Comparison of ENCODE assay signal across 1 cellular context in the genomic region with DNA sequence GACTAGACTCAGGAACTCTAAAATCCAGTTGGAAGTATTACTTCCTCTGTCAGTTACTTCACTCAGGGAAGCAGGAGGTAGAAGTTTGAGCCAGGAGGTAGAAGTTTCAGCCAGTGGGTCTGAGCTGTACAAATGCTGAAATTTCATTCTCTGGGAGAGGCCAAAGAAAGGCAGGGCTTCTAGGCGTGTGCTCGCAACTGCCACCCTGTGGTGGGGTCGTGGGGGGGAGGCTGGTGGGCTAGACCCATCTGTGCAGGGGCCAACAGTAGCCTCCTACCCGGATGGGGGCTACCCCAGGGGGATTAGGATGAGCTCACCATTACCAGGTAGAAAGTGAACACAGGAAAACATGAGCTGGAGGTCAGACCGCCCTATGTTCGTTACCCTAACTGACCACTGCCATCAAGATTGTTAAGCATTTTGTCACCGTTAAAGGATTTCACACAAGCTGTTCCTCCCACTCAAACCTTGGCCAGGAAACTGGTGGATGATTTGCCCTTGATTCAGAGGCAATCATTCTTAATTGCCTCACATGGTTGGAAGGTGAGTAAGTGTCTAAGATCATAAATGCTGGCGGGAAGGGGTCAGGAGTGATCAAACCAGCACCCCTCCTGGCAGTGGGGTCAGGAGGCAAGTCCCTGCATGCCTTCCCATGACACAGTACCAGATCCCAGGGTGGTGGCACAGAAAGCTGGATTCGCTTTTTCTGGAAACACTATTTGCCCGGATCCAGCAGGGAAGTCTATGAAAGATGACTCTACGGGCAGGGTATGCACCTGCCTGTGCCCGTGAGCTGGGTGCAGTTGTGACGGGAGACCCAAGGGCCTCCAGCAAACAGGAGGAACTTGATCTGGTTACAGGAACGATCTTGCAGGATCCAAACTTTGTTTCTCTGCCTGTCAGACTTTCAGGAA.
TF ChIP-seq lines count a peak whose summit lies in the region.

No MANE protein-coding gene starts in this region.

TF ChIP-seq in GM23338, 12 proteins besides CTCF, POLR2A, EP300 and RAD21 (continued from another document):
- TF ChIP-seq REST (IDR thresholded peaks at IDR 0.05; ENCODE audit: unreplicated experiment): no peak
- no peak for TF ChIP-seq EZH2phosphoT487 (IDR thresholded peaks at IDR 0.05; ENCODE audit: unreplicated experiment)
- no peak for TF ChIP-seq ZNF114 (CRISPR knock-in tag; IDR thresholded peaks at IDR 0.05)
- TF ChIP-seq POLR2AphosphoS5 (IDR thresholded peaks at IDR 0.05; ENCODE audit: low read depth): no peak
- TF ChIP-seq STAT1 (IDR thresholded peaks at IDR 0.05; ENCODE audit: unreplicated experiment): no peak
TF ChIP-seq in GM23338: peak in this region for 0.
